8 cellular contexts compared by ENCODE assay signal in genomic region chr12:105330283-105330937, GRCh38. TPM values are rescaled to one million over a fixed set of nuclear protein-coding genes. Genes with fewer than 3 reads are reported as not detected.
A peak's percentile ranks its signal among the peaks of the same experiment; 100 is the strongest.
DNase-seq lines count a peak whose midpoint lies in the region; ATAC-seq and TF ChIP-seq lines count a peak whose summit lies in the region.

Gene C12orf75, plus strand, starts transcription at chr12:105330691. Its CDS starts 201 bp downstream, at chr12:105330892.

- TF ChIP-seq CTCF in adrenal gland (IDR thresholded peaks at IDR 0.05) = no peak
- TF ChIP-seq CTCF in left ventricle myocardium inferior (IDR thresholded peaks at IDR 0.05; ENCODE audit: borderline replicate concordance) = no peak
- no peak for TF ChIP-seq CTCF in uterus (IDR thresholded peaks at IDR 0.05)

- DNase-seq in NCI-H1436 treated with DMSO at 0.1 percent for 48 hours (lab: John Stamatoyannopoulos, UW) (peak; percentile 31), adrenal gland (peak; percentile 37 to 71 (median 55)), left ventricle myocardium inferior (peak; percentile 56), pulmonary artery endothelial cell (ENCODE audit: low read depth, low spot score) (no peak), uterus (peak; percentile 68 to 74)

- H3K4me3 ChIP-seq in adrenal gland (peak within 1 kb of the TSS in 2 of 4 donors; percentile 54 to 90), left ventricle myocardium inferior (peak within 1 kb of the TSS; percentile 79), uterus (peak within 1 kb of the TSS; percentile 55 to 89)

- intact Hi-C loops in adrenal gland (cut with DNase I) (no loop called here), left ventricle myocardium inferior (cut with micrococcal nuclease) (no loop called here), uterus (cut with DNase I; ENCODE audit: low total_unique reads) (no loop called here)

- H3K36me3 ChIP-seq in adrenal gland (replicated peaks in 1 of 2) = no peaks in the 10 kb centered on the region
- H3K36me3 ChIP-seq in left ventricle myocardium inferior = no peaks in the 10 kb centered on the region
- H3K36me3 ChIP-seq in uterus = no peaks in the 10 kb centered on the region

- peak within 1 kb of the TSS; percentile 94 for H3K27ac Mint-ChIP-seq in T-helper 1 cell treated with Interleukin-12 subunit alpha and Interleukin-12 subunit beta and Interleukin-4 antibody, amounts not matched to agents 30 μg/mL and 1 μg/mL, for 36 hours

- no peaks in the 10 kb centered on the region for H3K9me3 Mint-ChIP-seq in T-helper 1 cell treated with Interleukin-12 subunit alpha and Interleukin-12 subunit beta and Interleukin-4 antibody, amounts not matched to agents 30 μg/mL and 1 μg/mL, for 36 hours

- ATAC-seq in GM18498 (IDR thresholded peaks at IDR 0.05; ENCODE audit: unreplicated experiment) (peak; percentile 88), HG02840 (IDR thresholded peaks at IDR 0.05; ENCODE audit: low FRiP score, unreplicated experiment) (peak; percentile 83)

- peaks cover 12% of the 10 kb centered on the region for H3K36me3 Mint-ChIP-seq in T-helper 1 cell treated with Interleukin-12 subunit alpha and Interleukin-12 subunit beta and Interleukin-4 antibody, amounts not matched to agents 30 μg/mL and 1 μg/mL, for 36 hours (ENCODE audit: low read depth)

- H3K9me3 ChIP-seq in adrenal gland (replicated peaks in 1 of 3) (no peaks in the 10 kb centered on the region), left ventricle myocardium inferior (replicated peaks) (no peaks in the 10 kb centered on the region), uterus (no peaks in the 10 kb centered on the region)

- TF ChIP-seq POLR2A in adrenal gland (IDR thresholded peaks at IDR 0.05) (no peak), uterus (IDR thresholded peaks at IDR 0.05) (peak in 1 of 2 donors; percentile 32)

- peak within 1 kb of the TSS; percentile 91 for H3K4me3 Mint-ChIP-seq in T-helper 1 cell treated with Interleukin-12 subunit alpha and Interleukin-12 subunit beta and Interleukin-4 antibody, amounts not matched to agents 30 μg/mL and 1 μg/mL, for 36 hours

- H3K27ac ChIP-seq in adrenal gland (no peak within 1 kb of the TSS), left ventricle myocardium inferior (replicated peaks) (no peak within 1 kb of the TSS), uterus (peak within 1 kb of the TSS; percentile 71 to 72)

- no peaks in the 10 kb centered on the region for H3K27me3 Mint-ChIP-seq in T-helper 1 cell treated with Interleukin-12 subunit alpha and Interleukin-12 subunit beta and Interleukin-4 antibody, amounts not matched to agents 30 μg/mL and 1 μg/mL, for 36 hours (ENCODE audit: low read depth)

- peaks cover 64% of the 10 kb centered on the region for H3K4me1 Mint-ChIP-seq in T-helper 1 cell treated with Interleukin-12 subunit alpha and Interleukin-12 subunit beta and Interleukin-4 antibody, amounts not matched to agents 30 μg/mL and 1 μg/mL, for 36 hours (ENCODE audit: low read depth)

- H3K4me1 ChIP-seq in adrenal gland (replicated peaks in 1 of 2) = peaks cover 7 to 13% of the 10 kb centered on the region in 2 donors
- H3K4me1 ChIP-seq in left ventricle myocardium inferior = peaks cover 13% of the 10 kb centered on the region
- no peaks in the 10 kb centered on the region for H3K4me1 ChIP-seq in uterus

- H3K27me3 ChIP-seq in adrenal gland (no peaks in the 10 kb centered on the region), left ventricle myocardium inferior (ENCODE audit: low read depth) (peaks cover 40% of the 10 kb centered on the region), uterus (no peaks in the 10 kb centered on the region)

- 1 to 5% (median 2%) methylated on average over 3 to 66 of the region's 66 CpGs for WGBS in adrenal gland, 4 donors

RNA-seq across cellular contexts. Expression of gene C12orf75, which starts in this region (rescaled TPM):
- total RNA-seq in adrenal gland (10 to 100 TPM in 4 of 8 donors, 1 to 10 TPM in 4; 6.0 to 94.2 (median 12.0) TPM), left ventricle myocardium inferior (1.1 TPM), pulmonary artery endothelial cell (47.5 and 54.6 TPM in 2 replicates), uterus (10 to 100 TPM; 19.6 to 57.1 (median 30.1) TPM)
- polyA plus RNA-seq in adrenal gland = 10 to 100 TPM in 2 of 3 donors, 1 to 10 TPM in 1; 6.8 to 23.3 (median 10.6) TPM

Comparison
In these comparisons a context has a peak if more than half of its experiments do, and no peak if none do; other contexts are left out.
1. H3K27ac ChIP-seq: peak in uterus (2 of 2); none in adrenal gland (0 of 5) and left ventricle myocardium inferior (single experiment).